In genomic region chr14:22472935-22473854, GRCh38 we compare ENCODE assay signal across 8 cellular contexts.
A peak's percentile ranks its signal among the peaks of the same experiment; 100 is the strongest.
DNase-seq lines count a peak whose midpoint lies in the region; ATAC-seq and TF ChIP-seq lines count a peak whose summit lies in the region.

No MANE protein-coding gene starts in this region.

- H3K27me3 Mint-ChIP-seq in nephron progenitor cell (ENCODE audit: low read depth, poor library complexity) = peaks cover 8% of the 10 kb centered on the region

- in situ Hi-C loops in ACHN (cut with HindIII; ENCODE audit: low pct_ligation_motif_present, low pct_unique_long_range_greater_than_20kb, low sequenced_read_pairs) = no loop called here

- peak; percentile 57; the same call in 1 of the 2 replicates for TF ChIP-seq CTCF in GM12875 (IDR thresholded peaks at IDR 0.05; ENCODE audit: borderline replicate concordance, insufficient read depth, low read depth, low read length)
- no peak for TF ChIP-seq CTCF in HL-60 (IDR thresholded peaks at IDR 0.05; ENCODE audit: insufficient read depth, low read length)
- TF ChIP-seq CTCF in PC-9 (conservative IDR thresholded peaks at IDR 0.05) = peak; percentile 72
- peak; percentile 58 to 61 (median 58) for TF ChIP-seq CTCF in esophagus muscularis mucosa (IDR thresholded peaks at IDR 0.05)
- peak; percentile 56 for TF ChIP-seq CTCF in nephron progenitor cell (IDR thresholded peaks at IDR 0.05)

- no peak for ATAC-seq in GM21515 (IDR thresholded peaks at IDR 0.05; ENCODE audit: unreplicated experiment)

- H3K27me3 ChIP-seq in HL-60 (ENCODE audit: insufficient read depth, poor library complexity, severe bottlenecking) (no peaks in the 10 kb centered on the region), PC-9 (ENCODE audit: insufficient read depth, low read depth) (no peaks in the 10 kb centered on the region), esophagus muscularis mucosa (peaks cover 0 to 15% (median 0%) of the 10 kb centered on the region in 4 donors)

- no peaks in the 10 kb centered on the region for H4K20me1 ChIP-seq in PC-9 (ENCODE audit: insufficient read depth)

- no peaks in the 10 kb centered on the region for H3K9me3 Mint-ChIP-seq in nephron progenitor cell

- H3K4me3 Mint-ChIP-seq in nephron progenitor cell = no peak overlapping the region

- H3K4me1 Mint-ChIP-seq in nephron progenitor cell = peaks cover 44% of the 10 kb centered on the region

- H2AFZ ChIP-seq in PC-9 = no peak overlapping the region

- WGBS in esophagus muscularis mucosa = 58% methylated on average over 10 of the region's 12 CpGs

- no peak for TF ChIP-seq EP300 in esophagus muscularis mucosa (IDR thresholded peaks at IDR 0.05)

- H3K27ac Mint-ChIP-seq in nephron progenitor cell = no peak overlapping the region

- H3K9me3 ChIP-seq in PC-9 (ENCODE audit: insufficient read depth, low read depth) (no peaks in the 10 kb centered on the region), esophagus muscularis mucosa (no peaks in the 10 kb centered on the region)

- H3K27ac ChIP-seq in HL-60 (replicated peaks) = peak overlapping the region; percentile 67
- no peak overlapping the region for H3K27ac ChIP-seq in PC-9
- no peak overlapping the region for H3K27ac ChIP-seq in esophagus muscularis mucosa (replicated peaks in 1 of 4)

- no peaks in the 10 kb centered on the region for H3K9me2 ChIP-seq in PC-9 (ENCODE audit: insufficient read depth)

- no peak for TF ChIP-seq POLR2A in esophagus muscularis mucosa (IDR thresholded peaks at IDR 0.05; ENCODE audit: low read depth)

- H3K4me2 ChIP-seq in PC-9 = no peak overlapping the region

- CTCF ChIA-PET in PC-9 (lab: Charles Lee) = interaction anchor here (1.5 to 1.6 kb wide), 2 partner anchors 82 to 351 kb away, joined by 4 to 7 read pairs; no protein-coding TSS in a partner anchor

- BruUV-seq in PC-9 (replicated peaks; lab: Mats Ljungman, UMichigan) = no TSS peak

- intact Hi-C loops in PC-9 (cut with micrococcal nuclease; ENCODE audit: unreplicated experiment) = loop anchor here (1.0 to 5.0 kb wide), 4 partner anchors 81 to 246 kb away; no protein-coding TSS in a partner anchor
- intact Hi-C loops in esophagus muscularis mucosa (cut with DNase I) = loop anchor here (2.0 to 10.0 kb wide), 2 partner anchors 86 to 158 kb away; no protein-coding TSS in a partner anchor

- POLR2A ChIA-PET in PC-9 (lab: Charles Lee; ENCODE audit: unreplicated experiment) = no interaction called here

- H3K36me3 ChIP-seq in PC-9 (ENCODE audit: low read depth) (no peaks in the 10 kb centered on the region), esophagus muscularis mucosa (no peaks in the 10 kb centered on the region)

- H3K4me3 ChIP-seq in GM12875 (ENCODE audit: low read depth, low read length) = no peak overlapping the region
- no peak overlapping the region for H3K4me3 ChIP-seq in HL-60 (replicated peaks; ENCODE audit: insufficient read depth, low read length)
- H3K4me3 ChIP-seq in PC-9 = no peak overlapping the region
- no peak overlapping the region for H3K4me3 ChIP-seq in esophagus muscularis mucosa

- DNase-seq in ACHN (peak; percentile 51), HL-60 (ENCODE audit: low read depth in 1 of 2, low spot score in 1 of 2) (peak in 1 of 2 experiments; percentile 77), PC-9 (peak in 1 of 2 experiments; percentile 32), esophagus muscularis mucosa (ENCODE audit: extremely low spot score) (no peak), nephron progenitor cell (peak; percentile 44), T-helper 9 cell (no peak)

- H3K79me2 ChIP-seq in PC-9 (ENCODE audit: low read depth) = no peaks in the 10 kb centered on the region

- H3K4me1 ChIP-seq in PC-9 (replicated peaks; ENCODE audit: insufficient read depth) = no peaks in the 10 kb centered on the region
- peaks cover 15 to 24% (median 20%) of the 10 kb centered on the region in 4 donors for H3K4me1 ChIP-seq in esophagus muscularis mucosa

- no peaks in the 10 kb centered on the region for H3K36me3 Mint-ChIP-seq in nephron progenitor cell (ENCODE audit: low read depth)

- H3F3A ChIP-seq in PC-9 (ENCODE audit: insufficient read depth, low read depth) = no peaks in the 10 kb centered on the region

Comparison
In these comparisons a context has a peak if more than half of its experiments do, and no peak if none do; other contexts are left out.
1. DNase-seq: peak in ACHN (single experiment) and nephron progenitor cell (single experiment); none in esophagus muscularis mucosa (single experiment) and T-helper 9 cell (single experiment).